ENCODE assay signal across 8 cellular contexts in the genomic region with DNA sequence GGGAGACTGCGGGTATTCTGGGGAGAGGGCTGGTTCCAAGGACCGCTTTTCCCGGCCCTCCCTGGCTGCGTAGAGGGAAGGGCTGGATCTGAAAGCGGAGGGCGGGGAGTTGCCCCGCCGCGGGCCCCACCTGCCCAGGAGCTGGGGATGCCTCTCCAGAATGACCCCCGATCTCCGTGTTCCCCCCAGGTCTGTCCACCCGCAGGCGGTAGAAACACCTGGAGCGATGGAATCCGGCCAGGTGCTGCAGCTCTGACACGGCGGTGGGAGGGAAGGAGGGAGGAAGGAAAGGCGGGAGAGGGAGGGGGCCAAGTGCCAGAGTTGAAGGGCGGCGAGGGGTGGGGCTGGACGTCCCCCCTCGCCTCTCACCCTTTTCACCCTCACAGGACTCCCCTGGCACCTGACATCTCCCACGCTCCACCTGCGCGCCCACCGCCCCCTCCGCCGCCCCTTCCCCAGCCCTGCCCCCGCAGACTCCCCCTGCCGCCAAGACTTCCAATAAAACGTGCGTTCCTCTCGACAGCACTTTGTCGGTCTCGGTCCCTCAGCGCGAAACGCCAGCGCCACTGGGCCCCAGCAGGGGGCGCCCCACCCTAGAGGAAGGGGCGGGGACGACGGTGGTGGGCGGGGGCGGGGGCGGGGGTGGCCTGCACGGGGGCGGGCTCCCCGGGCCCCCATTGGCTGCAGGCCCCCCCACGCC. TPM values are rescaled to one million over a fixed set of nuclear protein-coding genes. Genes with fewer than 3 reads are reported as not detected.
DNase-seq lines count a peak whose midpoint lies in the region; ATAC-seq and TF ChIP-seq lines count a peak whose summit lies in the region.

No MANE protein-coding gene starts in this region.

- H3K4me3 Mint-ChIP-seq in activated T-cell treated with anti-CD3 and anti-CD28 coated beads, Interleukin-2, amount 50 U/mL, for 72 hours: peak overlapping the region; percentile 87 to 90

- H3K9me3 Mint-ChIP-seq in activated T-cell treated with anti-CD3 and anti-CD28 coated beads, Interleukin-2, amount 50 U/mL, for 72 hours: no peaks in the 10 kb centered on the region

- H3K4me1 Mint-ChIP-seq in activated T-cell treated with anti-CD3 and anti-CD28 coated beads, Interleukin-2, amount 50 U/mL, for 72 hours (ENCODE audit: low read depth): peaks cover 27% of the 10 kb centered on the region

- peak in 1 of 2 donors; percentile 14 for ATAC-seq in activated T-cell treated with anti-CD3 and anti-CD28 coated beads, Interleukin-2, amount 50 U/mL, for 72 hours (replicated peaks in 1 of 2)
- ATAC-seq in foreskin keratinocyte (peak; percentile 23), GM21717 (IDR thresholded peaks at IDR 0.05; ENCODE audit: unreplicated experiment) (no peak), HG02610 (IDR thresholded peaks at IDR 0.05; ENCODE audit: unreplicated experiment) (no peak)

- no peak overlapping the region for H3K27ac Mint-ChIP-seq in activated T-cell treated with anti-CD3 and anti-CD28 coated beads, Interleukin-2, amount 50 U/mL, for 72 hours

- TF ChIP-seq CTCF in GM12873 (IDR thresholded peaks at IDR 0.05; ENCODE audit: insufficient read depth, low read depth, low read length, missing control alignments): peak; percentile 60
- TF ChIP-seq CTCF in foreskin keratinocyte (conservative IDR thresholded peaks at IDR 0.05): peak; percentile 52

- H3K27me3 ChIP-seq in foreskin keratinocyte: peaks cover 30% of the 10 kb centered on the region

- H3K27ac ChIP-seq in foreskin keratinocyte: no peak overlapping the region

- no peaks in the 10 kb centered on the region for H3K36me3 Mint-ChIP-seq in activated T-cell treated with anti-CD3 and anti-CD28 coated beads, Interleukin-2, amount 50 U/mL, for 72 hours (ENCODE audit: insufficient read depth in 2 of 2)

- peaks cover 15% of the 10 kb centered on the region for H3K4me1 ChIP-seq in foreskin keratinocyte

- DNase-seq in NCI-H82 (lab: John Stamatoyannopoulos, UW) (peak; percentile 75), foreskin keratinocyte (no peak), retina (peak; percentile 53), mesenteric fat pad (ENCODE audit: low spot score) (no peak)
- peak; percentile 70 to 83 for DNase-seq in activated T-cell treated with anti-CD3 and anti-CD28 coated beads, Interleukin-2, amount 50 U/mL, for 72 hours

- H3K27me3 Mint-ChIP-seq in activated T-cell treated with anti-CD3 and anti-CD28 coated beads, Interleukin-2, amount 50 U/mL, for 72 hours (ENCODE audit: low read depth): peaks cover 18% of the 10 kb centered on the region

RNA-seq across cellular contexts. Expression of gene FXYD7, which starts 0.4 kb away (rescaled TPM):
- total RNA-seq in activated T-cell treated with anti-CD3 and anti-CD28 coated beads, Interleukin-2, amount 50 U/mL, for 72 hours: 1 to 10 TPM; 1.0 to 1.2 TPM
- total RNA-seq in foreskin keratinocyte: 0.18 TPM in 1 of 2 replicates, not detected in the other
- polyA plus RNA-seq in foreskin keratinocyte: 0.16 and 0.25 TPM in 2 replicates
- total RNA-seq in mesenteric fat pad: 0.48 TPM

RNA-seq across cellular contexts. Expression of gene FXYD1, which starts 4.1 kb away (rescaled TPM):
- 1 to 10 TPM; 1.6 to 2.0 TPM for total RNA-seq in activated T-cell treated with anti-CD3 and anti-CD28 coated beads, Interleukin-2, amount 50 U/mL, for 72 hours
- 0.35 and 0.41 TPM in 2 replicates for total RNA-seq in foreskin keratinocyte
- polyA plus RNA-seq in foreskin keratinocyte: 0.67 and 0.81 TPM in 2 replicates
- total RNA-seq in mesenteric fat pad: 47.3 TPM

RNA-seq across cellular contexts. Expression of gene LGI4, which starts 7.8 kb away (rescaled TPM):
- under 1 TPM; 0.72 to 1.00 TPM for total RNA-seq in activated T-cell treated with anti-CD3 and anti-CD28 coated beads, Interleukin-2, amount 50 U/mL, for 72 hours
- not detected in 2 replicates for total RNA-seq in foreskin keratinocyte
- 0.06 TPM in 1 of 2 replicates, not detected in the other for polyA plus RNA-seq in foreskin keratinocyte
- total RNA-seq in mesenteric fat pad: 7.7 TPM

RNA-seq across cellular contexts. Expression of gene FXYD5, which starts 11.9 kb away (rescaled TPM):
- total RNA-seq in activated T-cell treated with anti-CD3 and anti-CD28 coated beads, Interleukin-2, amount 50 U/mL, for 72 hours: 100 to 1,000 TPM; 331 to 342 TPM
- 268 and 277 TPM in 2 replicates for total RNA-seq in foreskin keratinocyte
- polyA plus RNA-seq in foreskin keratinocyte: 416 and 427 TPM in 2 replicates
- total RNA-seq in mesenteric fat pad: 73.4 TPM

RNA-seq across cellular contexts. Expression of gene FXYD3, which starts 27.1 kb away (rescaled TPM):
- total RNA-seq in activated T-cell treated with anti-CD3 and anti-CD28 coated beads, Interleukin-2, amount 50 U/mL, for 72 hours: not detected
- total RNA-seq in foreskin keratinocyte (243 and 312 TPM in 2 replicates), mesenteric fat pad (1.3 TPM)
- polyA plus RNA-seq in foreskin keratinocyte: 420 and 522 TPM in 2 replicates

Comparison
In these comparisons a context has a peak if more than half of its experiments do, and no peak if none do; other contexts are left out.
1. DNase-seq: peak in NCI-H82 (single experiment), activated T-cell treated with anti-CD3 and anti-CD28 coated beads, Interleukin-2, amount 50 U/mL, for 72 hours (2 of 2) and retina (single experiment); none in foreskin keratinocyte (0 of 2) and mesenteric fat pad (single experiment).
2. RNA of gene FXYD1, which starts 4.1 kb away (total RNA-seq): 47.3 TPM in mesenteric fat pad (single experiment); 1.6 to 2.0 TPM in activated T-cell treated with anti-CD3 and anti-CD28 coated beads, Interleukin-2, amount 50 U/mL, for 72 hours and 0.35 to 0.41 TPM in foreskin keratinocyte; every median in the first group is over 10 times any median in the second.